In genomic region chr9:134459164-134459563, GRCh38 we compare ENCODE assay signal across 1 cellular context.
A peak's percentile ranks its signal among the peaks of the same experiment; 100 is the strongest.
TF ChIP-seq lines count a peak whose summit lies in the region.

No MANE protein-coding gene starts in this region.

TF ChIP-seq in K562, 482 proteins besides CTCF, POLR2A, EP300 and RAD21 (continued from another document and continues in another):
- TF ChIP-seq NKRF (IDR thresholded peaks at IDR 0.05; ENCODE audit: borderline replicate concordance) (no peak), ADNP (tag; IDR thresholded peaks at IDR 0.05) (no peak), KDM5B (IDR thresholded peaks at IDR 0.05; ENCODE audit: insufficient replicate concordance, low read depth, low read length) (no peak), SPI1 (IDR thresholded peaks at IDR 0.05; ENCODE audit: borderline replicate concordance, low read depth, low read length) (peak; percentile 67; the same call in 1 of the 2 replicates), GTF3C2 (IDR thresholded peaks at IDR 0.05; ENCODE audit: borderline replicate concordance, extremely low read depth, insufficient read length) (no peak), THRAP3 (IDR thresholded peaks at IDR 0.05; ENCODE audit: borderline replicate concordance) (no peak), ZZZ3 (IDR thresholded peaks at IDR 0.05) (no peak), CBX5 (IDR thresholded peaks at IDR 0.05; ENCODE audit: borderline replicate concordance, low read depth) (no peak), MYC (IDR thresholded peaks at IDR 0.05; ENCODE audit: low read depth, low read length) (peak; percentile 60), MYC (CRISPR knock-in tag; IDR thresholded peaks at IDR 0.05; ENCODE audit: borderline replicate concordance, low read depth) (no peak), PURB (CRISPR knock-in tag; IDR thresholded peaks at IDR 0.05; ENCODE audit: low read depth) (no peak), BCOR (IDR thresholded peaks at IDR 0.05) (no peak), MYNN (IDR thresholded peaks at IDR 0.05) (no peak), MYNN (CRISPR knock-in tag; IDR thresholded peaks at IDR 0.05) (no peak), HOMEZ (CRISPR knock-in tag; IDR thresholded peaks at IDR 0.05) (no peak), ZNF395 (CRISPR knock-in tag; IDR thresholded peaks at IDR 0.05) (no peak), CREM (IDR thresholded peaks at IDR 0.05; ENCODE audit: low read depth) (0 out of 2 replicates have a peak, but pooled peaks have one; percentile 18), TAF7 (tag; IDR thresholded peaks at IDR 0.05) (no peak), PHF8 (IDR thresholded peaks at IDR 0.05; ENCODE audit: borderline replicate concordance, low read length) (no peak), PHB (CRISPR knock-in tag; IDR thresholded peaks at IDR 0.05) (no peak), ASH1L (IDR thresholded peaks at IDR 0.05; ENCODE audit: borderline replicate concordance, low read depth, partially characterized antibody) (no peak), ZNF512 (tag; IDR thresholded peaks at IDR 0.05) (no peak), SRSF7 (optimal IDR thresholded peaks at IDR 0.05; ENCODE audit: low read depth, low read length) (no peak), POLR2AphosphoS2 (IDR thresholded peaks at IDR 0.05; ENCODE audit: low read length) (no peak), TCF3 (CRISPR knock-in tag; IDR thresholded peaks at IDR 0.05) (no peak), HBP1 (CRISPR knock-in tag; IDR thresholded peaks at IDR 0.05) (no peak), CEBPZ (IDR thresholded peaks at IDR 0.05; ENCODE audit: borderline replicate concordance, low read depth, low read length) (no peak), WHSC1 (IDR thresholded peaks at IDR 0.05; ENCODE audit: low read length) (no peak), POLR3G (IDR thresholded peaks at IDR 0.05; ENCODE audit: extremely low read depth, insufficient read length, insufficient replicate concordance) (no peak), NR4A1 (CRISPR knock-in tag; IDR thresholded peaks at IDR 0.05) (no peak), NR4A1 (tag; IDR thresholded peaks at IDR 0.05) (no peak), CXXC5 (CRISPR knock-in tag; IDR thresholded peaks at IDR 0.05) (no peak), NCOA2 (IDR thresholded peaks at IDR 0.05; ENCODE audit: partially characterized antibody in 2 of 2) (no peak), BRF1 (IDR thresholded peaks at IDR 0.05; ENCODE audit: borderline replicate concordance, extremely low read depth, insufficient read length) (no peak), NEUROD1 (IDR thresholded peaks at IDR 0.05; ENCODE audit: borderline replicate concordance, low read depth, low read length, partially characterized antibody) (no peak), RUNX1 (IDR thresholded peaks at IDR 0.05; ENCODE audit: low read depth) (no peak), FOSL1 (tag; conservative IDR thresholded peaks at IDR 0.05) (peak; percentile 88), ZNF3 (CRISPR knock-in tag; IDR thresholded peaks at IDR 0.05) (no peak), ZNF23 (CRISPR knock-in tag; IDR thresholded peaks at IDR 0.05) (no peak), BRCA1 (IDR thresholded peaks at IDR 0.05) (no peak), BRCA1 (CRISPR knock-in tag; IDR thresholded peaks at IDR 0.05) (no peak), FOXO4 (CRISPR knock-in tag; IDR thresholded peaks at IDR 0.05) (no peak), ZBTB9 (CRISPR knock-in tag; IDR thresholded peaks at IDR 0.05) (no peak), THAP7 (CRISPR knock-in tag; IDR thresholded peaks at IDR 0.05) (no peak), ZNF277 (CRISPR knock-in tag; IDR thresholded peaks at IDR 0.05; ENCODE audit: borderline replicate concordance) (no peak), ZNF644 (tag; IDR thresholded peaks at IDR 0.05; ENCODE audit: low read depth) (no peak), SIN3B (IDR thresholded peaks at IDR 0.05; ENCODE audit: low read depth) (no peak), L3MBTL2 (IDR thresholded peaks at IDR 0.05) (peak; percentile 64; the same call in 1 of the 2 replicates), TRIM24 (IDR thresholded peaks at IDR 0.05) (no peak)
